Comparison of ENCODE assay signal across 27 cellular contexts in genomic region chr10:82245157-82245556, GRCh38.
"Had no signal": no experiment of that assay in that cellular context is flagged by ENCODE, and none has a peak within 500 bp of the region (broad histone marks: within the 10 kb centered on the region; RNA-seq: fewer than 3 reads in every experiment).

No MANE protein-coding gene starts in this region.

- H3K9me3 Mint-ChIP-seq: activated CD4-positive, alpha-beta T cell treated with anti-CD3 and anti-CD28 coated beads, Interleukin-2, amount 10 ng/mL, durations not matched to agents 7 days and 5 days; activated naive CD8-positive, alpha-beta T cell treated with anti-CD3 and anti-CD28 coated beads, Interleukin-2, amount 10 ng/mL, durations not matched to agents 7 days and 5 days had no signal

- H3K4me3 Mint-ChIP-seq: activated CD4-positive, alpha-beta memory T cell treated with anti-CD3 and anti-CD28 coated beads, Interleukin-2, amount 10 ng/mL, durations not matched to agents 7 days and 5 days; activated CD4-positive, alpha-beta T cell treated with anti-CD3 and anti-CD28 coated beads, Interleukin-2, amount 10 ng/mL, durations not matched to agents 7 days and 5 days; activated naive CD4-positive, alpha-beta T cell treated with anti-CD3 and anti-CD28 coated beads, Interleukin-2, amount 10 ng/mL, durations not matched to agents 7 days and 5 days; activated naive CD8-positive, alpha-beta T cell treated with anti-CD3 and anti-CD28 coated beads, Interleukin-2, amount 10 ng/mL, durations not matched to agents 7 days and 5 days; activated T-cell treated with anti-CD3 and anti-CD28 coated beads, Interleukin-2, amount 50 U/mL, for 24 hours; activated T-cell treated with anti-CD3 and anti-CD28 coated beads, Interleukin-2, amount 50 U/mL, for 72 hours; brain had no signal

- H3K4me1 ChIP-seq: ascending aorta, breast epithelium, colonic mucosa, foreskin keratinocyte, gastrocnemius medialis, heart left ventricle had no signal

- H3K27me3 ChIP-seq: ascending aorta, breast epithelium, cardiac muscle cell, colonic mucosa, foreskin keratinocyte, gastrocnemius medialis, heart left ventricle had no signal

- H3K27ac ChIP-seq: ascending aorta, breast epithelium, cardiac muscle cell, colonic mucosa, foreskin keratinocyte, gastrocnemius medialis, heart left ventricle had no signal

- H3K4me3 ChIP-seq: ascending aorta, breast epithelium, cardiac muscle cell, colonic mucosa, gastrocnemius medialis, heart left ventricle had no signal

- H3K36me3 ChIP-seq: ascending aorta, breast epithelium, cardiac muscle cell, colonic mucosa, gastrocnemius medialis, heart left ventricle had no signal

- H3K27me3 Mint-ChIP-seq: activated CD4-positive, alpha-beta memory T cell treated with anti-CD3 and anti-CD28 coated beads, Interleukin-2, amount 10 ng/mL, durations not matched to agents 7 days and 5 days; activated CD4-positive, alpha-beta T cell treated with anti-CD3 and anti-CD28 coated beads, Interleukin-2, amount 10 ng/mL, durations not matched to agents 7 days and 5 days; activated naive CD4-positive, alpha-beta T cell treated with anti-CD3 and anti-CD28 coated beads, Interleukin-2, amount 10 ng/mL, durations not matched to agents 7 days and 5 days; activated naive CD8-positive, alpha-beta T cell treated with anti-CD3 and anti-CD28 coated beads, Interleukin-2, amount 10 ng/mL, durations not matched to agents 7 days and 5 days; activated T-cell treated with anti-CD3 and anti-CD28 coated beads, Interleukin-2, amount 50 U/mL, for 24 hours; brain had no signal

- H3K4me1 Mint-ChIP-seq: activated CD4-positive, alpha-beta memory T cell treated with anti-CD3 and anti-CD28 coated beads, Interleukin-2, amount 10 ng/mL, durations not matched to agents 7 days and 5 days; activated CD4-positive, alpha-beta T cell treated with anti-CD3 and anti-CD28 coated beads, Interleukin-2, amount 10 ng/mL, durations not matched to agents 7 days and 5 days; activated naive CD4-positive, alpha-beta T cell treated with anti-CD3 and anti-CD28 coated beads, Interleukin-2, amount 10 ng/mL, durations not matched to agents 7 days and 5 days; activated naive CD8-positive, alpha-beta T cell treated with anti-CD3 and anti-CD28 coated beads, Interleukin-2, amount 10 ng/mL, durations not matched to agents 7 days and 5 days had no signal

- H3K9me3 ChIP-seq: ascending aorta, colonic mucosa, gastrocnemius medialis had no signal

- H3K36me3 Mint-ChIP-seq: activated naive CD4-positive, alpha-beta T cell treated with anti-CD3 and anti-CD28 coated beads, Interleukin-2, amount 10 ng/mL, durations not matched to agents 7 days and 5 days; activated naive CD4-positive, alpha-beta T cell treated with anti-CD3 and anti-CD28 coated beads, Interleukin-2, amount 50 U/mL, for 72 hours; activated naive CD8-positive, alpha-beta T cell treated with anti-CD3 and anti-CD28 coated beads, Interleukin-2, amount 10 ng/mL, durations not matched to agents 7 days and 5 days had no signal

- H3K27ac Mint-ChIP-seq: activated CD4-positive, alpha-beta memory T cell treated with anti-CD3 and anti-CD28 coated beads, Interleukin-2, amount 10 ng/mL, durations not matched to agents 7 days and 5 days; activated CD4-positive, alpha-beta T cell treated with anti-CD3 and anti-CD28 coated beads, Interleukin-2, amount 10 ng/mL, durations not matched to agents 7 days and 5 days; activated naive CD4-positive, alpha-beta T cell treated with anti-CD3 and anti-CD28 coated beads, Interleukin-2, amount 10 ng/mL, durations not matched to agents 7 days and 5 days; activated naive CD4-positive, alpha-beta T cell treated with anti-CD3 and anti-CD28 coated beads, Interleukin-2, amount 50 U/mL, for 72 hours; activated naive CD8-positive, alpha-beta T cell treated with anti-CD3 and anti-CD28 coated beads, Interleukin-2, amount 10 ng/mL, durations not matched to agents 7 days and 5 days; activated T-cell treated with anti-CD3 and anti-CD28 coated beads, Interleukin-2, amount 50 U/mL, for 24 hours; activated T-cell treated with anti-CD3 and anti-CD28 coated beads, Interleukin-2, amount 50 U/mL, for 72 hours had no signal

- DNase-seq: activated CD4-positive, alpha-beta memory T cell treated with anti-CD3 and anti-CD28 coated beads, Interleukin-2, amount 10 ng/mL, durations not matched to agents 7 days and 5 days; activated CD4-positive, alpha-beta T cell treated with anti-CD3 and anti-CD28 coated beads for 1 hour; activated CD4-positive, alpha-beta T cell treated with anti-CD3 and anti-CD28 coated beads for 4 hours; activated CD4-positive, alpha-beta T cell treated with anti-CD3 and anti-CD28 coated beads, Interleukin-2, amount 10 ng/mL, durations not matched to agents 7 days and 5 days; activated CD4-positive, alpha-beta T cell treated with anti-CD3 and anti-CD28 coated beads, Interleukin-2, amount 50 U/mL, for 4 hours; activated CD8-positive, alpha-beta memory T cell treated with anti-CD3 and anti-CD28 coated beads, Interleukin-2, amount 50 U/mL, for 48 hours; activated gamma-delta T cell; activated naive CD4-positive, alpha-beta T cell; activated naive CD4-positive, alpha-beta T cell treated with anti-CD3 and anti-CD28 coated beads, Interleukin-2, amount 10 ng/mL, durations not matched to agents 7 days and 5 days; activated naive CD8-positive, alpha-beta T cell treated with anti-CD3 and anti-CD28 coated beads, Interleukin-2, amount 10 ng/mL, durations not matched to agents 7 days and 5 days; activated T-cell treated with anti-CD3 and anti-CD28 coated beads for 4 hours; activated T-cell treated with anti-CD3 and anti-CD28 coated beads, Interleukin-2, amount 50 U/mL, for 24 hours; activated T-cell treated with anti-CD3 and anti-CD28 coated beads, Interleukin-2, amount 50 U/mL, for 72 hours; central memory CD4-positive, alpha-beta T cell; cerebellar nuclear complex; colonic mucosa; effector CD8-positive, alpha-beta T cell; foreskin keratinocyte; gastrocnemius medialis; glutamatergic neuron; heart left ventricle; T-helper 2 cell had no signal
